25 cellular contexts compared by ENCODE assay signal in the genomic region with DNA sequence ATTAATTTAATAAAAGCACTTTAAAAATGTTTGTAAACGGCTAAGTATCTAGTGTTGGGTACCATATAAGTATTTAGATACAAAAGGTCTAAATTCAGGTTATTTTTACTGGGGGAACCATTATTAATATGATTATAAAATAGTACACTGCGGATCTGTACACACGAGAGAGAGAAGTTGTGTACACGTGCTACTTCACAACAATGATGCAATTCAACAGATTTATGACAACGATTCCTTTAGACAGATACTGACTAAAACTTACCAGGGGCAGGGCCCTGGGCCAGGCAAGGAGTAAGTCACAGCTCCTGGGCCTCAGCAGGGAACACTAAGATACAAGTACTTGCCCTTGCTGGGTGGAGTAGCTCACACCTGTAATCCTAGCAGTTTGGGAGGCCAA. TPM values are rescaled to one million over a fixed set of nuclear protein-coding genes. Genes with fewer than 3 reads are reported as not detected.
"Had no signal": no experiment of that assay in that cellular context is flagged by ENCODE, and none has a peak within 500 bp of the region (broad histone marks: within the 10 kb centered on the region; RNA-seq: fewer than 3 reads in every experiment).

No MANE protein-coding gene starts in this region.

- H3K9me3 ChIP-seq: SK-N-SH had no signal

- H3K9me2 ChIP-seq: SK-N-SH had no signal

- H3K9ac ChIP-seq: KMS-11, SK-N-SH had no signal

- DNase-seq: IMR-90, Kasumi-1, MM.1S, NCI-H1092 treated with DMSO at 0.1 percent for 48 hours, NCI-H1436, NCI-H187, NCI-H2029, NCI-H2081 treated with DMSO at 0.1 percent for 48 hours, NCI-H2171, NCI-H226, NCI-H446, NCI-H510A, NCI-H524 treated with DMSO at 0.1 percent for 48 hours, NCI-H69, NCI-H774, PC-3, SHP77, SK-N-SH had no signal

- H3K4me2 ChIP-seq: KMS-11, SK-N-SH had no signal

- H3K27ac ChIP-seq: KMS-11, RWPE1 had no signal

- ATAC-seq: HepG2, Panc1, PC-3 had no signal

RNA-seq across cellular contexts. Expression of a gene that starts 29.1 kb away (rescaled TPM):
- total RNA-seq: HepG2, HT1080, IMR-90, M059J, PC-3, SK-MEL-5 had no signal
